Comparison of ENCODE assay signal across 20 cellular contexts in the genomic region with DNA sequence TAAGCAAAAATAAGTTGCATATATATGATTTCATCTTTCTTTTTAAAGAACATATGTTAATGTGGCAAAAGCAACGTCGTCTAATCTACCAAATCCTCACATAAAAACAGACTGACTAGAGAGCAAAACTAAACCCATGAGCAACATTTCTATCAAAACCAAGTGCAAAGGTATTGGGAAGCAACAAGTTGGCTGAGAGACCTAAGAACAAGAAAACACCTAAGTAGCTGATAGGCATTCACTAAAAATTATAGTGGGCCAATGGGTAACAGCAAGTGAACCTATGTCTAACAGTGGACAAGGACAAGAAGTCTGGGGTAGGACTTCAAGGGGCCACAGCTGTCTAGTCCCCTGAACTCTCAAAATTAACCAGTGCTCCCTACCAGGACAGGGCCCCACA.
DNase-seq lines count a peak whose midpoint lies in the region; ATAC-seq and TF ChIP-seq lines count a peak whose summit lies in the region.
"Had no signal": no experiment of that assay in that cellular context is flagged by ENCODE, and none has a peak within 500 bp of the region (broad histone marks: within the 10 kb centered on the region; RNA-seq: fewer than 3 reads in every experiment).

No MANE protein-coding gene starts in this region.

- H3K79me2 ChIP-seq in Loucy (ENCODE audit: insufficient read depth, low read length), result no peaks in the 10 kb centered on the region

- no peaks in the 10 kb centered on the region for H3K36me3 Mint-ChIP-seq in activated naive CD4-positive, alpha-beta T cell treated with anti-CD3 and anti-CD28 coated beads, Interleukin-2, amount 50 U/mL, for 72 hours
- H3K36me3 Mint-ChIP-seq in effector memory CD8-positive, alpha-beta T cell (ENCODE audit: insufficient read depth), result no peaks in the 10 kb centered on the region
- H3K36me3 Mint-ChIP-seq in stimulated activated memory B cell treated with anti-CD40 and anti-IgM and Interleukin-4, amounts not matched to agents 10 μg/mL and 1 μg/mL and 100 μg/mL, for 72 hours, result peaks cover 20% of the 10 kb centered on the region

- DNase-seq in activated naive CD4-positive, alpha-beta T cell treated with anti-CD3 and anti-CD28 coated beads, Interleukin-2, amount 50 U/mL, for 72 hours (ENCODE audit: low spot score in 2 of 2), result no peak
- no peak for DNase-seq in activated naive CD4-positive, alpha-beta T cell treated with Interleukin-2 at 50 U/mL for 16 hours
- no peak for DNase-seq in effector memory CD8-positive, alpha-beta T cell
- DNase-seq in NCI-H510A treated with DMSO at 0.1 percent for 48 hours (lab: John Stamatoyannopoulos, UW), result no peak
- DNase-seq in stimulated activated CD4-positive, alpha-beta T cell treated with anti-CD3 and anti-CD28 coated beads, Interleukin-12 subunit alpha, Interleukin-12 subunit beta, amount 100 ng/mL, for 4 hours, result no peak
- no peak for DNase-seq in colonic mucosa
- DNase-seq: Calu3; CD4-positive, alpha-beta memory T cell; GF-D8; H9; IMR-90; NCI-H1417 treated with DMSO at 0.1 percent for 48 hours; NCI-H187 treated with DMSO at 0.1 percent for 48 hours; NCI-H226; NCI-H524 treated with DMSO at 0.1 percent for 48 hours; SJCRH30 had no signal

- H2AFZ ChIP-seq in Loucy (ENCODE audit: low read length), result no peak overlapping the region

- intact Hi-C loops in colonic mucosa (cut with DNase I), result no loop called here

- H3K9me3 Mint-ChIP-seq in activated naive CD4-positive, alpha-beta T cell treated with anti-CD3 and anti-CD28 coated beads, Interleukin-2, amount 50 U/mL, for 72 hours, result no peaks in the 10 kb centered on the region
- no peaks in the 10 kb centered on the region for H3K9me3 Mint-ChIP-seq in effector memory CD8-positive, alpha-beta T cell
- H3K9me3 Mint-ChIP-seq in stimulated activated memory B cell treated with anti-CD40 and anti-IgM and Interleukin-4, amounts not matched to agents 10 μg/mL and 1 μg/mL and 100 μg/mL, for 72 hours, result no peaks in the 10 kb centered on the region
- H3K9me3 Mint-ChIP-seq: CD4-positive, alpha-beta memory T cell; H9 had no signal

- H3K4me2 ChIP-seq in Loucy (ENCODE audit: low read depth, low read length, poor library complexity, severe bottlenecking), result peak overlapping the region; percentile 15
- H3K4me2 ChIP-seq: BLaER1 had no signal

- peaks cover 8 to 16% of the 10 kb centered on the region in 2 donors for H3K4me1 Mint-ChIP-seq in effector memory CD8-positive, alpha-beta T cell (ENCODE audit: low read depth in 2 of 2)
- peaks cover 24% of the 10 kb centered on the region for H3K4me1 Mint-ChIP-seq in stimulated activated memory B cell treated with anti-CD40 and anti-IgM and Interleukin-4, amounts not matched to agents 10 μg/mL and 1 μg/mL and 100 μg/mL, for 72 hours

- TF ChIP-seq CTCF in Loucy (conservative IDR thresholded peaks at IDR 0.05; ENCODE audit: low read length) (no peak), colonic mucosa (IDR thresholded peaks at IDR 0.05) (no peak)

- H4K20me1 ChIP-seq in Loucy (ENCODE audit: insufficient read depth, low read length, poor library complexity, severe bottlenecking), result no peaks in the 10 kb centered on the region
- H4K20me1 ChIP-seq: BLaER1 had no signal

- no peaks in the 10 kb centered on the region for H3K9me2 ChIP-seq in Loucy (replicated peaks; ENCODE audit: low read depth, low read length)

- H3K27ac Mint-ChIP-seq in activated naive CD4-positive, alpha-beta T cell treated with anti-CD3 and anti-CD28 coated beads, Interleukin-2, amount 50 U/mL, for 72 hours, result peak overlapping the region; percentile 33 to 41
- H3K27ac Mint-ChIP-seq in effector memory CD8-positive, alpha-beta T cell, result peak overlapping the region; percentile 10 to 73
- peak overlapping the region; percentile 65 for H3K27ac Mint-ChIP-seq in stimulated activated memory B cell treated with anti-CD40 and anti-IgM and Interleukin-4, amounts not matched to agents 10 μg/mL and 1 μg/mL and 100 μg/mL, for 72 hours
- H3K27ac Mint-ChIP-seq: H9 had no signal

- no peak overlapping the region for H3K27ac ChIP-seq in colonic mucosa
- H3K27ac ChIP-seq: BLaER1, HL-60, SJCRH30 had no signal

- no peak for ATAC-seq in activated naive CD4-positive, alpha-beta T cell treated with anti-CD3 and anti-CD28 coated beads, Interleukin-2, amount 50 U/mL, for 72 hours
- no peak for ATAC-seq in effector memory CD8-positive, alpha-beta T cell (replicated peaks)
- no peak for ATAC-seq in stimulated activated memory B cell treated with anti-CD40 and anti-IgM and Interleukin-4, amounts not matched to agents 10 μg/mL and 1 μg/mL and 100 μg/mL, for 72 hours

- H3K36me3 ChIP-seq in Loucy (ENCODE audit: insufficient read depth, low read length) (no peaks in the 10 kb centered on the region), colonic mucosa (no peaks in the 10 kb centered on the region)
- H3K36me3 ChIP-seq: BLaER1, SJCRH30 had no signal

- H3K4me3 ChIP-seq in Loucy (ENCODE audit: low read length, poor library complexity, severe bottlenecking) (no peak overlapping the region), colonic mucosa (no peak overlapping the region)
- H3K4me3 ChIP-seq: BLaER1, SJCRH30 had no signal

- no peak overlapping the region for H3K9ac ChIP-seq in Loucy (ENCODE audit: low read depth, low read length, poor library complexity, severe bottlenecking)
- no peak overlapping the region for H3K9ac ChIP-seq in colonic mucosa (ENCODE audit: low read depth in 2 of 2, low read length in 2 of 2)
- H3K9ac ChIP-seq: BLaER1 had no signal

- peak overlapping the region in 1 of 2 donors; percentile 1 for H3K4me3 Mint-ChIP-seq in effector memory CD8-positive, alpha-beta T cell
- peak overlapping the region; percentile 12 for H3K4me3 Mint-ChIP-seq in stimulated activated memory B cell treated with anti-CD40 and anti-IgM and Interleukin-4, amounts not matched to agents 10 μg/mL and 1 μg/mL and 100 μg/mL, for 72 hours
- H3K4me3 Mint-ChIP-seq: CD4-positive, alpha-beta memory T cell; H9 had no signal

- H3K27me3 Mint-ChIP-seq in effector memory CD8-positive, alpha-beta T cell, result no peaks in the 10 kb centered on the region
- H3K27me3 Mint-ChIP-seq in stimulated activated memory B cell treated with anti-CD40 and anti-IgM and Interleukin-4, amounts not matched to agents 10 μg/mL and 1 μg/mL and 100 μg/mL, for 72 hours, result no peaks in the 10 kb centered on the region
- H3K27me3 Mint-ChIP-seq: CD4-positive, alpha-beta memory T cell had no signal

- H3K9me3 ChIP-seq in Loucy (ENCODE audit: insufficient read depth, low read depth, low read length), result no peaks in the 10 kb centered on the region
- H3K9me3 ChIP-seq in colonic mucosa, result no peaks in the 10 kb centered on the region
- H3K9me3 ChIP-seq: BLaER1, SJCRH30 had no signal

- no peaks in the 10 kb centered on the region for H3K27me3 ChIP-seq in Loucy (ENCODE audit: insufficient read depth, low read length, poor library complexity, severe bottlenecking)
- no peaks in the 10 kb centered on the region for H3K27me3 ChIP-seq in colonic mucosa
- H3K27me3 ChIP-seq: BLaER1, SJCRH30 had no signal

- H3K4me1 ChIP-seq in Loucy (ENCODE audit: insufficient read depth, low read length, poor library complexity, severe bottlenecking), result peaks cover 18% of the 10 kb centered on the region
- H3K4me1 ChIP-seq in colonic mucosa, result peaks cover 3% of the 10 kb centered on the region
- H3K4me1 ChIP-seq: SJCRH30 had no signal

- no peaks in the 10 kb centered on the region for H3F3A ChIP-seq in Loucy (ENCODE audit: low read depth)
